In genomic region chr18:74596959-74597661, GRCh38 we compare ENCODE assay signal across 8 cellular contexts. TPM values are rescaled to one million over a fixed set of nuclear protein-coding genes. Genes with fewer than 3 reads are reported as not detected.
DNase-seq lines count a peak whose midpoint lies in the region; ATAC-seq lines count a peak whose summit lies in the region.

No MANE protein-coding gene starts in this region.

- H3K4me3 ChIP-seq in skeletal muscle cell (ENCODE audit: low read depth, low read length), result peak overlapping the region; percentile 94

- ATAC-seq in GM21723 (IDR thresholded peaks at IDR 0.05; ENCODE audit: unreplicated experiment), result peak; percentile 42

- peaks cover 29% of the 10 kb centered on the region for H3K36me3 Mint-ChIP-seq in T-helper 1 cell treated with Interleukin-12 subunit alpha and Interleukin-12 subunit beta and Interleukin-4 antibody, amounts not matched to agents 30 μg/mL and 1 μg/mL, for 36 hours (ENCODE audit: low read depth)

- H3K4me3 Mint-ChIP-seq in T-helper 1 cell treated with Interleukin-12 subunit alpha and Interleukin-12 subunit beta and Interleukin-4 antibody, amounts not matched to agents 30 μg/mL and 1 μg/mL, for 36 hours, result peak overlapping the region; percentile 94

- peaks cover 30% of the 10 kb centered on the region for H3K4me1 Mint-ChIP-seq in T-helper 1 cell treated with Interleukin-12 subunit alpha and Interleukin-12 subunit beta and Interleukin-4 antibody, amounts not matched to agents 30 μg/mL and 1 μg/mL, for 36 hours (ENCODE audit: low read depth)

- H3K27ac ChIP-seq in KOPT-K1 (ENCODE audit: low read depth, low read length, poor library complexity, severe bottlenecking), result peak overlapping the region; percentile 97

- no peaks in the 10 kb centered on the region for H3K27me3 Mint-ChIP-seq in T-helper 1 cell treated with Interleukin-12 subunit alpha and Interleukin-12 subunit beta and Interleukin-4 antibody, amounts not matched to agents 30 μg/mL and 1 μg/mL, for 36 hours (ENCODE audit: low read depth)

- peak overlapping the region; percentile 98 for H3K27ac Mint-ChIP-seq in T-helper 1 cell treated with Interleukin-12 subunit alpha and Interleukin-12 subunit beta and Interleukin-4 antibody, amounts not matched to agents 30 μg/mL and 1 μg/mL, for 36 hours

- peaks cover 26% of the 10 kb centered on the region for H3K36me3 ChIP-seq in KOPT-K1 (ENCODE audit: insufficient read depth, low read length)

- in situ Hi-C loops in G401 (cut with HindIII; ENCODE audit: low sequenced_read_pairs), result no loop called here

- no peaks in the 10 kb centered on the region for H3K9me3 Mint-ChIP-seq in T-helper 1 cell treated with Interleukin-12 subunit alpha and Interleukin-12 subunit beta and Interleukin-4 antibody, amounts not matched to agents 30 μg/mL and 1 μg/mL, for 36 hours

- H3K9me3 ChIP-seq in KOPT-K1 (ENCODE audit: insufficient read depth, low read length, poor library complexity, severe bottlenecking), result no peaks in the 10 kb centered on the region

- DNase-seq in G401 (ENCODE audit: low spot score) (peak; percentile 86), amniotic stem cell (lab: John Stamatoyannopoulos, UW) (peak; percentile 45), hippocampal formation (lab: John Stamatoyannopoulos, UW) (peak; percentile 88 to 90), skeletal muscle cell (ENCODE audit: low read depth) (peak; percentile 31), SK-N-DZ (ENCODE audit: low spot score) (no peak)

RNA-seq across cellular contexts. Expression of gene ZNF407, which starts 0.6 kb away (rescaled TPM):
- 3.8 and 12.6 TPM in 2 replicates for total RNA-seq in G401 (2014; rRNA removed; shearing (Covaris generic))
- 3.0 and 3.2 TPM in 2 replicates for polyA plus RNA-seq in SK-N-DZ (2014; cell fraction: cytosol; rRNA removed)
- 2.3 and 4.1 TPM in 2 replicates for polyA plus RNA-seq in SK-N-DZ (2014; cell fraction: nucleus; rRNA removed)
